In the genomic region with DNA sequence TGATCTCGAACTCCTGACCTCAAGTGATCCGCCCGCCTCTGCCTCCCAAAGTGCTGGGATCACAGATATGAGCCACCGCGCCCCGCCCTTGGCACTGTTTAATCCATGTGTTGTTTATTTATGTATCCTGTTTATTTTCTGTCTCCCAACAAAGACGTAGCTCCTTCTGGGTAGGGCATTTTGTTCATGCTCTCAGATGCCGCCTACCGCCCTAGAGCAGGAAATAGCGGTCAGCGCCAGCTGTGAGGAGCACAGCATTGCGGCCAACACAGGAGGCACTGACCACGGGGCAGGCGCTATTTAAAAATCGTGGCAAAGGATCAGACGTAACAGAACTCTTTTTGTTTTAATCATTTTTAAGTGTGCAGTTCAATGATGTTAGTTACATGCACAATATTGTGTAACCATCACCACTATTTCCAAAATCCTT, we compare ENCODE assay signal across 9 cellular contexts. TPM values are rescaled to one million over a fixed set of nuclear protein-coding genes. Genes with fewer than 3 reads are reported as not detected.
DNase-seq lines count a peak whose midpoint lies in the region; ATAC-seq and TF ChIP-seq lines count a peak whose summit lies in the region.
"Not testable (repeated sequence)": the region's sequence is repeated elsewhere in the genome, so short reads cannot be mapped to it uniquely, and the experiment has no call there.
"Had no signal": no experiment of that assay in that cellular context is flagged by ENCODE, and none has a peak within 500 bp of the region (broad histone marks: within the 10 kb centered on the region; RNA-seq: fewer than 3 reads in every experiment).

No MANE protein-coding gene starts in this region.

- peak overlapping the region; percentile 61 for H3K4me2 ChIP-seq in GM23248 (ENCODE audit: unreplicated experiment)

- TF ChIP-seq CTCF in GM13977 (IDR thresholded peaks at IDR 0.05; ENCODE audit: extremely low read depth, insufficient read depth, missing control alignments): peak; percentile 27
- TF ChIP-seq CTCF in Peyer's patch (IDR thresholded peaks at IDR 0.05): peak in 3 of 6 experiments; percentile 20 to 43 (median 34)
- TF ChIP-seq CTCF in omental fat pad (IDR thresholded peaks at IDR 0.05): not testable (repeated sequence)

- H3K4me3 ChIP-seq in GM23248 (peak overlapping the region; percentile 27), Peyer's patch (peak overlapping the region; percentile 41 to 64 (median 58))

- not testable (repeated sequence) for H3F3A ChIP-seq in GM23248 (ENCODE audit: insufficient read depth)

- H3K9me2 ChIP-seq in GM23248 (ENCODE audit: insufficient read depth): not testable (repeated sequence)

- H3K27me3 ChIP-seq in GM23248 (replicated peaks; ENCODE audit: insufficient read depth); Peyer's patch: not testable (repeated sequence)

- in situ Hi-C loops in GM13977 (cut with MboI; ENCODE audit: low pct_unique_long_range_greater_than_20kb, low sequenced_read_pairs, unreplicated experiment); GM23248 (cut with MboI): not testable (repeated sequence)

- ATAC-seq in HG03565 (IDR thresholded peaks at IDR 0.05; ENCODE audit: unreplicated experiment) (peak; percentile 28), Right ventricle myocardium inferior (peak; percentile 82), omental fat pad (ENCODE audit: low FRiP score) (peak; percentile 53)

- not testable (repeated sequence) for H3K79me2 ChIP-seq in GM23248 (ENCODE audit: insufficient read depth)

- H4K20me1 ChIP-seq in GM23248 (ENCODE audit: insufficient read depth): not testable (repeated sequence)

- TF ChIP-seq POLR2A in Peyer's patch (IDR thresholded peaks at IDR 0.05): peak in 1 of 2 donors; percentile 49

- DNase-seq in GM13977 (ENCODE audit: low spot score): peak; percentile 51
- DNase-seq in GM23248: peak; percentile 79
- DNase-seq in Peyer's patch: peak; percentile 78 to 94 (median 88)
- peak; percentile 61 for DNase-seq in activated gamma-delta T cell treated with Interleukin-2 at 50 U/mL for 16 hours
- DNase-seq in Right ventricle myocardium inferior (ENCODE audit: missing footprints): peak; percentile 89
- not testable (repeated sequence) for DNase-seq in omental fat pad (ENCODE audit: low spot score)

- not testable (repeated sequence) for H3K27ac ChIP-seq in GM23248
- H3K27ac ChIP-seq in Peyer's patch: peak overlapping the region; percentile 93 to 97 (median 94)

- WGBS in GM23248 (ENCODE audit: low coverage in 1 of 2, low lambda C conversion rate in 2 of 2, missing lambda C conversion rate in 2 of 2), 2 experiments: 27 to 39% methylated on average over 16 of the region's 16 CpGs

- H3K36me3 ChIP-seq in GM23248 (ENCODE audit: low read depth); Peyer's patch: not testable (repeated sequence)

- H3K4me1 ChIP-seq in GM23248 (ENCODE audit: insufficient read depth): not testable (repeated sequence)
- H3K4me1 ChIP-seq in Peyer's patch: peaks cover 6 to 27% (median 8%) of the 10 kb centered on the region in 4 donors

- H3K9ac ChIP-seq in GM23248: 0 out of 2 replicates have a peak overlapping the region, but pooled peaks have one; percentile 7

- H2AFZ ChIP-seq in GM23248: peak overlapping the region; percentile 8

- H3K9me3 ChIP-seq in GM23248 (ENCODE audit: low read depth); Peyer's patch: not testable (repeated sequence)

- intact Hi-C loops in Right ventricle myocardium inferior (cut with DNase I): not testable (repeated sequence)

RNA-seq across cellular contexts. Expression of a gene that starts 9.5 kb away (rescaled TPM):
- not detected in 2 replicates for total RNA-seq in GM23248 (2014; rRNA removed; shearing (Covaris generic))
- not detected in 2 replicates for polyA plus RNA-seq in GM23248 (2016; fragmentation: Nextera tagmentation; extraction: Ambion mirVana)
- total RNA-seq in Peyer's patch: 100 to 1,000 TPM; 109 to 687 (median 492) TPM
- 0.14 TPM for total RNA-seq in Right ventricle myocardium inferior
- total RNA-seq in omental fat pad: 10 to 100 TPM in 1 of 4 donors, 1 to 10 TPM in 2, under 1 TPM in 1; 0.84 to 11.8 (median 3.8) TPM
- total RNA-seq: cardiac muscle cell had no signal
- polyA plus RNA-seq: cardiac muscle cell, neural cell had no signal

RNA-seq across cellular contexts. Expression of a gene that starts 20.2 kb away (rescaled TPM):
- 14.2 and 23.1 TPM in 2 replicates for total RNA-seq in GM23248 (2014; rRNA removed; shearing (Covaris generic))
- polyA plus RNA-seq in GM23248 (2016; fragmentation: Nextera tagmentation; extraction: Ambion mirVana): 4.4 and 4.6 TPM in 2 replicates
- 100 to 1,000 TPM in 3 of 4 donors, 10 to 100 TPM in 1; 94.2 to 385 (median 317) TPM for total RNA-seq in Peyer's patch
- total RNA-seq in Right ventricle myocardium inferior: 10.0 TPM
- 10 to 100 TPM; 10.9 to 53.6 (median 19.8) TPM for total RNA-seq in omental fat pad

RNA-seq across cellular contexts. Expression of a gene that starts 30.6 kb away (rescaled TPM):
- total RNA-seq in GM23248 (2014; rRNA removed; shearing (Covaris generic)): not detected in 2 replicates
- polyA plus RNA-seq in GM23248 (2016; fragmentation: Nextera tagmentation; extraction: Ambion mirVana): not detected in 2 replicates
- total RNA-seq in Peyer's patch: not detected
- not detected for total RNA-seq in Right ventricle myocardium inferior
- total RNA-seq in omental fat pad: not detected
- total RNA-seq: cardiac muscle cell had no signal
- polyA plus RNA-seq: cardiac muscle cell, neural cell had no signal

RNA-seq across cellular contexts. Expression of a gene that starts 32.0 kb away (rescaled TPM):
- 127 and 145 TPM in 2 replicates for total RNA-seq in GM23248 (2014; rRNA removed; shearing (Covaris generic))
- polyA plus RNA-seq in GM23248 (2016; fragmentation: Nextera tagmentation; extraction: Ambion mirVana): 188 and 193 TPM in 2 replicates
- 100 to 1,000 TPM in 2 of 4 donors, 10 to 100 TPM in 2; 74.5 to 125 (median 96.9) TPM for total RNA-seq in Peyer's patch
- total RNA-seq in Right ventricle myocardium inferior: 91.7 TPM
- 100 to 1,000 TPM in 1 of 4 donors, 10 to 100 TPM in 3; 69.6 to 124 (median 78.2) TPM for total RNA-seq in omental fat pad

RNA-seq across cellular contexts. Expression of a gene that starts 32.6 kb away (rescaled TPM):
- total RNA-seq in GM23248 (2014; rRNA removed; shearing (Covaris generic)): 10.5 and 15.5 TPM in 2 replicates
- 12.3 and 14.9 TPM in 2 replicates for polyA plus RNA-seq in GM23248 (2016; fragmentation: Nextera tagmentation; extraction: Ambion mirVana)
- total RNA-seq in Peyer's patch (10 to 100 TPM; 21.2 to 36.3 (median 29.3) TPM), Right ventricle myocardium inferior (39.7 TPM), omental fat pad (10 to 100 TPM in 3 of 4 donors, 1 to 10 TPM in 1; 6.8 to 19.2 (median 12.2) TPM)

Comparison
In these comparisons a context has a peak if more than half of its experiments do, and no peak if none do; other contexts are left out.
1. ATAC-seq: peak in every context shown above with its lines; median percentile 82 in Right ventricle myocardium inferior; 53 in omental fat pad; 28 in HG03565.
2. RNA of a gene that starts 9.5 kb away (total RNA-seq): 109 to 687 TPM in Peyer's patch; 0.84 to 11.8 TPM in omental fat pad, 0.14 TPM in Right ventricle myocardium inferior (single experiment) and not detected in GM23248; every median in the first group is over 4 times any median in the second.